10 cellular contexts compared by ENCODE assay signal in genomic region chr14:75822522-75823288, GRCh38.
A peak's percentile ranks its signal among the peaks of the same experiment; 100 is the strongest.
DNase-seq lines count a peak whose midpoint lies in the region; ATAC-seq and TF ChIP-seq lines count a peak whose summit lies in the region.
"Had no signal": no experiment of that assay in that cellular context is flagged by ENCODE, and none has a peak within 500 bp of the region (broad histone marks: within the 10 kb centered on the region; RNA-seq: fewer than 3 reads in every experiment).

No MANE protein-coding gene starts in this region.

- H3K27me3 ChIP-seq in ACC112 (ENCODE audit: insufficient read depth, low read length), result no peaks in the 10 kb centered on the region

- ATAC-seq in mucosa of descending colon, result peak; percentile 55
- ATAC-seq: effector memory CD8-positive, alpha-beta T cell had no signal

- H3K9me3 ChIP-seq in mucosa of descending colon, result no peaks in the 10 kb centered on the region

- H2AFZ ChIP-seq in ACC112 (ENCODE audit: low read length, unreplicated experiment), result peak overlapping the region; percentile 71

- no peaks in the 10 kb centered on the region for H3K36me3 ChIP-seq in ACC112 (ENCODE audit: insufficient read depth, low read length)
- no peaks in the 10 kb centered on the region for H3K36me3 ChIP-seq in mucosa of descending colon (ENCODE audit: low read depth)

- DNase-seq in LHCN-M2 (ENCODE audit: low read depth) (peak; percentile 86), epithelial cell of esophagus (ENCODE audit: low read depth) (peak; percentile 63), mucosa of descending colon (no peak), activated gamma-delta T cell (lab: John Stamatoyannopoulos, UW) (no peak), CD1c-positive myeloid dendritic cell (ENCODE audit: extremely low spot score) (no peak), NCI-H2107 treated with DMSO at 0.1 percent for 48 hours (lab: John Stamatoyannopoulos, UW; ENCODE audit: unreplicated experiment) (no peak), RPMI8226 (no peak)
- DNase-seq: effector memory CD8-positive, alpha-beta T cell; stimulated activated CD4-positive, alpha-beta T cell treated with anti-CD3 and anti-CD28 coated beads, Interleukin-2, amount 100 ng/mL, for 48 hours had no signal

- peak overlapping the region; percentile 9 for H3K4me3 ChIP-seq in ACC112 (ENCODE audit: low read depth, low read length)
- no peak overlapping the region for H3K4me3 ChIP-seq in epithelial cell of esophagus (ENCODE audit: low read length)
- H3K4me3 ChIP-seq in mucosa of descending colon, result no peak overlapping the region

- intact Hi-C loops in mucosa of descending colon (cut with DNase I, micrococcal nuclease), result no loop called here

- TF ChIP-seq CTCF in epithelial cell of esophagus (IDR thresholded peaks at IDR 0.05; ENCODE audit: insufficient read depth, low read depth, low read length, missing control alignments) (no peak), mucosa of descending colon (IDR thresholded peaks at IDR 0.05) (no peak)

- H3K79me2 ChIP-seq in ACC112 (ENCODE audit: control insufficient read depth, insufficient read depth, low read length, unreplicated experiment), result no peaks in the 10 kb centered on the region

- peaks cover 47% of the 10 kb centered on the region for H3K4me1 ChIP-seq in ACC112 (ENCODE audit: control insufficient read depth, insufficient read depth, low read length, unreplicated experiment)
- peaks cover 17% of the 10 kb centered on the region for H3K4me1 ChIP-seq in mucosa of descending colon (ENCODE audit: low read depth)

- H3K27ac ChIP-seq in ACC112 (ENCODE audit: low read depth, low read length), result peak overlapping the region; percentile 85

Comparison
In these comparisons a context has a peak if more than half of its experiments do, and no peak if none do; other contexts are left out.
1. DNase-seq: peak in LHCN-M2 (single experiment) and epithelial cell of esophagus (single experiment); none in mucosa of descending colon (0 of 3), activated gamma-delta T cell (single experiment), CD1c-positive myeloid dendritic cell (single experiment), NCI-H2107 treated with DMSO at 0.1 percent for 48 hours (single experiment) and RPMI8226 (single experiment).